ENCODE assay signal across 23 cellular contexts in genomic region chr1:19034721-19035120, GRCh38.
DNase-seq lines count a peak whose midpoint lies in the region; TF ChIP-seq lines count a peak whose summit lies in the region.
"Had no signal": no experiment of that assay in that cellular context is flagged by ENCODE, and none has a peak within 500 bp of the region (broad histone marks: within the 10 kb centered on the region; RNA-seq: fewer than 3 reads in every experiment).

No MANE protein-coding gene starts in this region.

- H3K36me3 ChIP-seq in PC-9 (ENCODE audit: low read depth) = no peaks in the 10 kb centered on the region
- no peaks in the 10 kb centered on the region for H3K36me3 ChIP-seq in esophagus squamous epithelium
- no peaks in the 10 kb centered on the region for H3K36me3 ChIP-seq in smooth muscle cell (ENCODE audit: low read depth)
- no peaks in the 10 kb centered on the region for H3K36me3 ChIP-seq in esophagus muscularis mucosa
- H3K36me3 ChIP-seq: right atrium auricular region, tibial artery had no signal

- no peaks in the 10 kb centered on the region for H3F3A ChIP-seq in PC-9 (ENCODE audit: insufficient read depth, low read depth)
- no peaks in the 10 kb centered on the region for H3F3A ChIP-seq in smooth muscle cell (ENCODE audit: low read depth)

- H3K4me2 ChIP-seq in PC-9 (0 out of 2 replicates have a peak overlapping the region, but pooled peaks have one; percentile 39), smooth muscle cell (no peak overlapping the region)

- no TSS peak for BruUV-seq in PC-9 (replicated peaks; lab: Mats Ljungman, UMichigan)

- TF ChIP-seq CTCF in GM13976 (IDR thresholded peaks at IDR 0.05; ENCODE audit: borderline replicate concordance, control extremely low read depth, extremely low read depth, insufficient read depth, missing control alignments) (no peak), PC-9 (conservative IDR thresholded peaks at IDR 0.05) (no peak), esophagus squamous epithelium (IDR thresholded peaks at IDR 0.05) (no peak), smooth muscle cell (IDR thresholded peaks at IDR 0.05; ENCODE audit: borderline replicate concordance, insufficient read depth, poor library complexity, severe bottlenecking) (no peak), GM10266 (IDR thresholded peaks at IDR 0.05; ENCODE audit: control insufficient read depth, insufficient read depth, low read depth, missing control alignments) (no peak), esophagus muscularis mucosa (IDR thresholded peaks at IDR 0.05) (no peak)

- H3K9me3 ChIP-seq in PC-9 (ENCODE audit: insufficient read depth, low read depth) = no peaks in the 10 kb centered on the region
- H3K9me3 ChIP-seq in esophagus squamous epithelium = no peaks in the 10 kb centered on the region
- H3K9me3 ChIP-seq in smooth muscle cell (replicated peaks; ENCODE audit: low read depth) = no peaks in the 10 kb centered on the region
- H3K9me3 ChIP-seq in esophagus muscularis mucosa = no peaks in the 10 kb centered on the region
- H3K9me3 ChIP-seq: right atrium auricular region, tibial artery had no signal

- intact Hi-C loops in PC-9 (cut with micrococcal nuclease; ENCODE audit: unreplicated experiment) = loop anchor here (1.0 to 5.0 kb wide), 2 partner anchors 23 to 33 kb away; no protein-coding TSS in a partner anchor
- intact Hi-C loops in esophagus squamous epithelium (cut with DNase I) = no loop called here
- intact Hi-C loops in esophagus muscularis mucosa (cut with DNase I) = no loop called here

- in situ Hi-C loops in GM13976 (cut with MboI; ENCODE audit: low sequenced_read_pairs, unreplicated experiment) = no loop called here

- H3K4me1 ChIP-seq in PC-9 (replicated peaks; ENCODE audit: insufficient read depth) (peaks cover 24% of the 10 kb centered on the region), esophagus squamous epithelium (peaks cover 9 to 46% (median 14%) of the 10 kb centered on the region in 3 donors), smooth muscle cell (ENCODE audit: low read depth) (no peaks in the 10 kb centered on the region), esophagus muscularis mucosa (peaks cover 0 to 17% (median 11%) of the 10 kb centered on the region in 4 donors)
- H3K4me1 ChIP-seq: parathyroid adenoma, tibial artery had no signal

- H3K27me3 ChIP-seq in PC-9 (ENCODE audit: insufficient read depth, low read depth) (no peaks in the 10 kb centered on the region), esophagus squamous epithelium (no peaks in the 10 kb centered on the region), smooth muscle cell (ENCODE audit: low read depth) (no peaks in the 10 kb centered on the region), esophagus muscularis mucosa (peaks cover 0 to 11% (median 0%) of the 10 kb centered on the region in 4 donors)
- H3K27me3 ChIP-seq: right atrium auricular region had no signal

- TF ChIP-seq EP300 in esophagus muscularis mucosa (IDR thresholded peaks at IDR 0.05) = no peak

- H4K20me1 ChIP-seq in PC-9 (ENCODE audit: insufficient read depth) = no peaks in the 10 kb centered on the region
- H4K20me1 ChIP-seq in smooth muscle cell (ENCODE audit: low read depth) = no peaks in the 10 kb centered on the region

- POLR2A ChIA-PET in PC-9 (lab: Charles Lee; ENCODE audit: unreplicated experiment) = no interaction called here

- CTCF ChIA-PET in PC-9 (lab: Charles Lee) = no interaction called here

- H3K9ac ChIP-seq in smooth muscle cell (ENCODE audit: low read depth) = no peak overlapping the region
- H3K9ac ChIP-seq: parathyroid adenoma had no signal

- H3K79me2 ChIP-seq in PC-9 (ENCODE audit: low read depth) (no peaks in the 10 kb centered on the region), smooth muscle cell (ENCODE audit: low read depth) (no peaks in the 10 kb centered on the region)
- H3K79me2 ChIP-seq: parathyroid adenoma had no signal

- no peak overlapping the region for H2AFZ ChIP-seq in PC-9
- H2AFZ ChIP-seq in smooth muscle cell (ENCODE audit: low read depth) = no peak overlapping the region
- H2AFZ ChIP-seq: parathyroid adenoma had no signal

- no peaks in the 10 kb centered on the region for H3K9me2 ChIP-seq in PC-9 (ENCODE audit: insufficient read depth)

- DNase-seq in GM13976 (ENCODE audit: low spot score) (peak; percentile 34), PC-9 (no peak), esophagus squamous epithelium (lab: John Stamatoyannopoulos, UW) (no peak), smooth muscle cell (lab: John Stamatoyannopoulos, UW; ENCODE audit: unreplicated experiment) (no peak), substantia nigra (lab: John Stamatoyannopoulos, UW) (no peak), GM10266 (ENCODE audit: extremely low spot score) (no peak), esophagus muscularis mucosa (ENCODE audit: extremely low spot score) (no peak), activated T-cell treated with anti-CD3 and anti-CD28 coated beads for 4 hours (no peak)
- DNase-seq: activated naive CD4-positive, alpha-beta T cell treated with anti-CD3 and anti-CD28 coated beads, Interleukin-2, amount 10 ng/mL, durations not matched to agents 7 days and 5 days; C1 segment of cervical spinal cord; cerebellar nuclear complex; COR-L47; hypothalamus; left colon; NCI-H1048; NCI-H1694; NCI-H2171; RPMI8226; stimulated activated CD8-positive, alpha-beta memory T cell treated with anti-CD3 and anti-CD28 coated beads, Interleukin-4, amount 100 ng/mL, for 48 hours; stimulated activated naive CD8-positive, alpha-beta T cell treated with anti-CD3 and anti-CD28 coated beads, Interleukin-15, amount 100 ng/mL, for 72 hours had no signal

- no peak overlapping the region for H3K4me3 ChIP-seq in PC-9
- no peak overlapping the region for H3K4me3 ChIP-seq in esophagus squamous epithelium
- no peak overlapping the region for H3K4me3 ChIP-seq in smooth muscle cell
- no peak overlapping the region for H3K4me3 ChIP-seq in esophagus muscularis mucosa
- H3K4me3 ChIP-seq: right atrium auricular region, tibial artery had no signal

- H3K27ac ChIP-seq in PC-9 (no peak overlapping the region), esophagus squamous epithelium (peak overlapping the region; percentile 30 to 81 (median 76)), smooth muscle cell (ENCODE audit: low read depth) (peak overlapping the region; percentile 38), substantia nigra (ENCODE audit: low read depth, low read length, poor library complexity, severe bottlenecking) (no peak overlapping the region), esophagus muscularis mucosa (replicated peaks in 1 of 4) (no peak overlapping the region)
- H3K27ac ChIP-seq: parathyroid adenoma, right atrium auricular region, tibial artery had no signal

- WGBS in esophagus squamous epithelium, 2 donors = 49 to 100% methylated on average over 1 to 4 of the region's 10 CpGs
- 93% methylated on average over 10 of the region's 10 CpGs for WGBS in smooth muscle cell (ENCODE audit: low lambda C conversion rate)
- WGBS in esophagus muscularis mucosa = 90% methylated on average over 2 of the region's 10 CpGs

- TF ChIP-seq POLR2A in esophagus squamous epithelium (IDR thresholded peaks at IDR 0.05) (no peak), esophagus muscularis mucosa (IDR thresholded peaks at IDR 0.05; ENCODE audit: low read depth) (no peak)

Comparison
In these comparisons a context has a peak if more than half of its experiments do, and no peak if none do; other contexts are left out.
1. H3K27ac ChIP-seq: peak in esophagus squamous epithelium (4 of 4) and smooth muscle cell (single experiment); none in PC-9 (single experiment), substantia nigra (single experiment) and esophagus muscularis mucosa (0 of 4).